In genomic region chr19:10888421-10888866, GRCh38 we compare ENCODE assay signal across 1 cellular context.
A peak's percentile ranks its signal among the peaks of the same experiment; 100 is the strongest.
TF ChIP-seq lines count a peak whose summit lies in the region.

No MANE protein-coding gene starts in this region.

TF ChIP-seq in H1, 55 proteins besides CTCF, POLR2A, EP300 and RAD21:
- TF ChIP-seq POU5F1 (IDR thresholded peaks at IDR 0.05; ENCODE audit: low read depth, low read length) (no peak), KDM4A (IDR thresholded peaks at IDR 0.05; ENCODE audit: low read depth, low read length, severe bottlenecking) (no peak), FOSL1 (IDR thresholded peaks at IDR 0.05; ENCODE audit: insufficient read depth, low read depth, low read length) (no peak), TAF1 (IDR thresholded peaks at IDR 0.05; ENCODE audit: low read depth, low read length) (no peak), ASH2L (IDR thresholded peaks at IDR 0.05; ENCODE audit: low read length) (no peak), YY1 (IDR thresholded peaks at IDR 0.05; ENCODE audit: low read depth, low read length) (no peak), E2F6 (IDR thresholded peaks at IDR 0.05) (peak; percentile 72), HDAC2 (IDR thresholded peaks at IDR 0.05; ENCODE audit: borderline replicate concordance in 1 of 2, low read depth in 2 of 2, low read length in 2 of 2) (peak in 1 of 2 experiments; percentile 97; a peak in 1 of 4 replicates), KDM1A (IDR thresholded peaks at IDR 0.05; ENCODE audit: borderline replicate concordance, low read length) (no peak), MAX (IDR thresholded peaks at IDR 0.05) (peak; percentile 70), SP1 (IDR thresholded peaks at IDR 0.05; ENCODE audit: low read depth, low read length) (0 out of 2 replicates have a peak, but pooled peaks have one; percentile 19), SIN3A (conservative IDR thresholded peaks at IDR 0.05 in 1 of 2, IDR thresholded peaks at IDR 0.05 in 1 of 2; ENCODE audit: low read depth in 1 of 2, low read length in 2 of 2) (0 out of 4 replicates have a peak, but pooled peaks of 1 of the 2 experiments have one; percentile 50), CREB1 (IDR thresholded peaks at IDR 0.05) (no peak), CHD7 (IDR thresholded peaks at IDR 0.05; ENCODE audit: insufficient replicate concordance, low read length) (peak; percentile 42), CHD2 (IDR thresholded peaks at IDR 0.05; ENCODE audit: low read length) (no peak), KDM5A (IDR thresholded peaks at IDR 0.05; ENCODE audit: low read length) (no peak), BRCA1 (IDR thresholded peaks at IDR 0.05; ENCODE audit: low read depth, low read length) (no peak), GABPA (IDR thresholded peaks at IDR 0.05; ENCODE audit: borderline replicate concordance, insufficient read depth, low read length) (no peak), RFX5 (IDR thresholded peaks at IDR 0.05; ENCODE audit: borderline replicate concordance, low read depth, low read length) (no peak), NANOG (IDR thresholded peaks at IDR 0.05; ENCODE audit: insufficient read depth, low read depth, low read length, poor library complexity, severe bottlenecking) (peak; percentile 23), RNF2 (IDR thresholded peaks at IDR 0.05; ENCODE audit: borderline replicate concordance, low read depth, low read length, missing control alignments, poor library complexity, severe bottlenecking) (no peak), TCF12 (IDR thresholded peaks at IDR 0.05; ENCODE audit: low read depth, low read length) (peak; percentile 78; the same call in 1 of the 2 replicates)
